Comparison of ENCODE assay signal across 15 cellular contexts in genomic region chr10:126917975-126918908, GRCh38. TPM values are rescaled to one million over a fixed set of nuclear protein-coding genes. Genes with fewer than 3 reads are reported as not detected.
DNase-seq lines count a peak whose midpoint lies in the region; ATAC-seq and TF ChIP-seq lines count a peak whose summit lies in the region.
"Had no signal": no experiment of that assay in that cellular context is flagged by ENCODE, and none has a peak within 500 bp of the region (broad histone marks: within the 10 kb centered on the region; RNA-seq: fewer than 3 reads in every experiment).

No MANE protein-coding gene starts in this region.

- H3K4me3 Mint-ChIP-seq in WTC11 = no peak overlapping the region
- H3K4me3 Mint-ChIP-seq: T-helper 17 cell had no signal

- peak overlapping the region; percentile 30; the same call in 1 of the 2 replicates for H3K27ac Mint-ChIP-seq in WTC11
- H3K27ac Mint-ChIP-seq: T-helper 17 cell had no signal

- POLR2A ChIA-PET in WTC11 (lab: Charles Lee) = no interaction called here

- H3K4me1 Mint-ChIP-seq in WTC11 = peaks cover 4% of the 10 kb centered on the region
- H3K4me1 Mint-ChIP-seq: T-helper 17 cell had no signal

- DNase-seq in Caki2 (ENCODE audit: low read depth) = peak; percentile 27
- DNase-seq in WTC11 (ENCODE audit: low spot score) = no peak
- peak; percentile 38 to 53 for DNase-seq in hippocampal formation (lab: John Stamatoyannopoulos, UW)
- DNase-seq in pons (ENCODE audit: low spot score) = peak; percentile 57
- DNase-seq in NCI-H2107 (lab: John Stamatoyannopoulos, UW) = no peak
- DNase-seq in HPDE6-E6E7 (ENCODE audit: extremely low spot score) = no peak
- DNase-seq in gastrocnemius medialis = no peak
- DNase-seq: activated CD4-positive, alpha-beta T cell treated with anti-CD3 and anti-CD28 coated beads for 1 hour; activated CD8-positive, alpha-beta memory T cell treated with anti-CD3 and anti-CD28 coated beads, Interleukin-2, amount 50 U/mL, for 48 hours; activated naive CD4-positive, alpha-beta T cell treated with anti-CD3 and anti-CD28 coated beads, Interleukin-2, amount 50 U/mL, for 16 hours; effector CD8-positive, alpha-beta T cell; mesendoderm; stimulated activated naive CD8-positive, alpha-beta T cell treated with anti-CD3 and anti-CD28 coated beads, Interleukin-15, Interleukin-2, amounts not matched to agents 100 U/mL and 50 U/mL, for 24 hours; T-helper 17 cell had no signal

- no peak for ATAC-seq in WTC11
- ATAC-seq in gastrocnemius medialis = no peak
- ATAC-seq: stimulated activated naive CD8-positive, alpha-beta T cell treated with anti-CD3 and anti-CD28 coated beads, Interleukin-15, Interleukin-2, amounts not matched to agents 100 U/mL and 50 U/mL, for 24 hours; T-helper 17 cell had no signal

- no peaks in the 10 kb centered on the region for H3K27me3 Mint-ChIP-seq in WTC11 (ENCODE audit: low read depth)
- H3K27me3 Mint-ChIP-seq: T-helper 17 cell had no signal

- H3K4me1 ChIP-seq in gastrocnemius medialis = no peaks in the 10 kb centered on the region
- H3K4me1 ChIP-seq: breast epithelium had no signal

- in situ Hi-C loops in Caki2 (cut with HindIII; ENCODE audit: low pct_unique_long_range_greater_than_20kb, low sequenced_read_pairs) = no loop called here
- in situ Hi-C loops in gastrocnemius medialis (cut with MboI; ENCODE audit: low sequenced_read_pairs in 4 of 4) = no loop called here

- no peak for TF ChIP-seq POLR2A in gastrocnemius medialis (IDR thresholded peaks at IDR 0.05)

- intact Hi-C loops in gastrocnemius medialis (cut with DNase I; ENCODE audit: low total_unique reads) = no loop called here

- H3K4me3 ChIP-seq in gastrocnemius medialis = no peak overlapping the region
- H3K4me3 ChIP-seq: breast epithelium had no signal

- H3K36me3 ChIP-seq in gastrocnemius medialis = no peaks in the 10 kb centered on the region
- H3K36me3 ChIP-seq: breast epithelium had no signal

- peaks cover 13% of the 10 kb centered on the region for H3K9me3 Mint-ChIP-seq in WTC11

- peaks cover 20% of the 10 kb centered on the region for H3K36me3 Mint-ChIP-seq in WTC11

- H3K27ac ChIP-seq in gastrocnemius medialis = peak overlapping the region in 2 of 4 donors; percentile 48 to 51

- TF ChIP-seq CTCF in WTC11 (IDR thresholded peaks at IDR 0.05) = no peak
- no peak for TF ChIP-seq CTCF in gastrocnemius medialis (IDR thresholded peaks at IDR 0.05 in 4 of 5, conservative IDR thresholded peaks at IDR 0.05 in 1 of 5)

- H3K9me3 ChIP-seq in gastrocnemius medialis = no peaks in the 10 kb centered on the region
- H3K9me3 ChIP-seq: breast epithelium had no signal

- H3K27me3 ChIP-seq in gastrocnemius medialis = no peaks in the 10 kb centered on the region
- H3K27me3 ChIP-seq: breast epithelium had no signal

- CTCF ChIA-PET in WTC11 (lab: Charles Lee) = interaction anchor here (0.6 to 1.0 kb wide), 2 partner anchors 10 to 16 kb away, joined by 3 read pairs; no protein-coding TSS in a partner anchor

TF ChIP-seq in WTC11, 78 proteins besides CTCF, POLR2A, EP300 and RAD21:
- TF ChIP-seq PRDM15 (CRISPR knock-in tag; IDR thresholded peaks at IDR 0.05) (no peak), RELA (CRISPR knock-in tag; IDR thresholded peaks at IDR 0.05; ENCODE audit: borderline replicate concordance) (no peak), ERG (CRISPR knock-in tag; IDR thresholded peaks at IDR 0.05) (no peak), MAX (CRISPR knock-in tag; IDR thresholded peaks at IDR 0.05) (no peak), CBFB (CRISPR knock-in tag; IDR thresholded peaks at IDR 0.05; ENCODE audit: low read depth) (no peak), ELF4 (CRISPR knock-in tag; IDR thresholded peaks at IDR 0.05; ENCODE audit: low read depth) (no peak), GTF2I (CRISPR knock-in tag; conservative IDR thresholded peaks at IDR 0.05) (no peak), RORB (CRISPR knock-in tag; IDR thresholded peaks at IDR 0.05) (no peak), PREB (CRISPR knock-in tag; IDR thresholded peaks at IDR 0.05; ENCODE audit: borderline replicate concordance) (no peak), ZMAT4 (CRISPR knock-in tag; IDR thresholded peaks at IDR 0.05) (no peak), ZNF232 (CRISPR knock-in tag; IDR thresholded peaks at IDR 0.05) (no peak), OVOL2 (CRISPR knock-in tag; IDR thresholded peaks at IDR 0.05; ENCODE audit: borderline replicate concordance) (no peak), PRRX2 (CRISPR knock-in tag; IDR thresholded peaks at IDR 0.05) (no peak), SMAD3 (CRISPR knock-in tag; IDR thresholded peaks at IDR 0.05; ENCODE audit: borderline replicate concordance) (no peak)

RNA-seq across cellular contexts. Expression of gene DOCK1, which starts 13.0 kb away (rescaled TPM):
- 14.6 and 17.1 TPM in 2 replicates for total RNA-seq in Caki2 (2014; rRNA removed; shearing (Covaris generic); ENCODE audit: low replicate concordance)
- 52.1 to 58.4 TPM (median 55.8 TPM) in 3 replicates for total RNA-seq in WTC11 (2021)
- 1 to 10 TPM; 4.3 to 6.0 (median 4.8) TPM for total RNA-seq in gastrocnemius medialis

Comparison
In these comparisons a context has a peak if more than half of its experiments do, and no peak if none do; other contexts are left out.
1. DNase-seq: peak in Caki2 (single experiment), hippocampal formation (2 of 2) and pons (single experiment); none in WTC11 (single experiment), NCI-H2107 (single experiment), HPDE6-E6E7 (single experiment) and gastrocnemius medialis (0 of 2).